ENCODE assay signal across 1 cellular context in the genomic region with DNA sequence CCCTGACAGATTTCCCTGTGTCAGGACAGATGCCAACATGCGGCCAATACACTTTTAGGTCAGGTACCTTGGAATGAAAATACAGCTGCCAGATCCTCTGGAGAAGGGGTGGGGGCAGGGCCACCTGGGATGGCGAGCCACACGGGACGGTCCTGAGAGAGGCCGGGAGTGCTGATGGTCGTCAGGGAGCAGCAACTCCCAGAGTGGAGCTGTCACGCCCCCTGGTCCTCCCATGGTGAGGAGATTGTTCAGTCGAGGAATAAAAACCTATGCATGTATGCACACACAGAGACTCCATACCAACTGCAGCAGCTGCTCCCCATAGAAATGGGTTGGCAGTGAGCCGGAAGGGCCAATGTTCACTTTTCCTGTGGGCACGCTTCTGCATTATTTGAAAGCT.
TF ChIP-seq lines count a peak whose summit lies in the region.

No MANE protein-coding gene starts in this region.

TF ChIP-seq in GM12878, 131 proteins besides CTCF, POLR2A, EP300 and RAD21:
- no peak for TF ChIP-seq IKZF1 (conservative IDR thresholded peaks at IDR 0.05)
- no peak for TF ChIP-seq NFXL1 (IDR thresholded peaks at IDR 0.05; ENCODE audit: borderline replicate concordance)
- no peak for TF ChIP-seq ZNF207 (IDR thresholded peaks at IDR 0.05; ENCODE audit: borderline replicate concordance)
- TF ChIP-seq ZNF217 (IDR thresholded peaks at IDR 0.05): no peak
